In genomic region chr12:108663324-108664015, GRCh38 we compare ENCODE assay signal across 13 cellular contexts. TPM values are rescaled to one million over a fixed set of nuclear protein-coding genes. Genes with fewer than 3 reads are reported as not detected.
DNase-seq lines count a peak whose midpoint lies in the region; ATAC-seq and TF ChIP-seq lines count a peak whose summit lies in the region.
"Had no signal": no experiment of that assay in that cellular context is flagged by ENCODE, and none has a peak within 500 bp of the region (broad histone marks: within the 10 kb centered on the region; RNA-seq: fewer than 3 reads in every experiment).

No MANE protein-coding gene starts in this region.

- no peaks in the 10 kb centered on the region for H3K9me3 ChIP-seq in CD4-positive, alpha-beta T cell (ENCODE audit: control insufficient read depth, low read length)
- no peaks in the 10 kb centered on the region for H3K9me3 ChIP-seq in psoas muscle

- H3K4me1 Mint-ChIP-seq in CD4-positive, alpha-beta T cell (ENCODE audit: low read depth), result peaks cover 7% of the 10 kb centered on the region
- H3K4me1 Mint-ChIP-seq in dendritic cell treated with granulocyte-macrophage colony-stimulating factor and Interleukin-4, amounts not matched to agents 40 ng/mL and 50 ng/mL, for 4 days (ENCODE audit: low read depth), result peaks cover 44% of the 10 kb centered on the region
- peaks cover 24% of the 10 kb centered on the region for H3K4me1 Mint-ChIP-seq in activated T-helper 2 cell treated with anti-CD3 and anti-CD28 coated beads, Interferon-gamma antibody, Interleukin-2, Interleukin-4, amounts not matched to agents 10 μg/mL and 5 μg/mL and 100 μg/mL, durations not matched to agents 14 hours and 24 hours and 36 hours (ENCODE audit: low read depth)

- H3K27me3 ChIP-seq in CD4-positive, alpha-beta T cell (ENCODE audit: control insufficient read depth, insufficient read depth, low read length), result no peaks in the 10 kb centered on the region
- H3K27me3 ChIP-seq in HL-60 (ENCODE audit: insufficient read depth, poor library complexity, severe bottlenecking), result no peaks in the 10 kb centered on the region
- H3K27me3 ChIP-seq in psoas muscle (ENCODE audit: insufficient read depth in 3 of 3, low read length in 2 of 3), result no peaks in the 10 kb centered on the region

- H3K4me3 ChIP-seq in HL-60 (replicated peaks; ENCODE audit: insufficient read depth, low read length) (no peak overlapping the region), psoas muscle (no peak overlapping the region)

- POLR2A ChIA-PET in CD4-positive, alpha-beta T cell (lab: Charles Lee), result interaction anchor here (1.0 to 2.5 kb wide), 4 partner anchors 17 to 430 kb away, joined by 4 to 18 read pairs (median 10); partner anchors contain the start of genes ALKBH2 and SELPLG

- H3K9me3 Mint-ChIP-seq in CD4-positive, alpha-beta T cell, result no peaks in the 10 kb centered on the region
- H3K9me3 Mint-ChIP-seq in dendritic cell treated with granulocyte-macrophage colony-stimulating factor and Interleukin-4, amounts not matched to agents 40 ng/mL and 50 ng/mL, for 4 days, result no peaks in the 10 kb centered on the region
- no peaks in the 10 kb centered on the region for H3K9me3 Mint-ChIP-seq in activated T-helper 2 cell treated with anti-CD3 and anti-CD28 coated beads, Interferon-gamma antibody, Interleukin-2, Interleukin-4, amounts not matched to agents 10 μg/mL and 5 μg/mL and 100 μg/mL, durations not matched to agents 14 hours and 24 hours and 36 hours

- no peak overlapping the region for H3K27ac ChIP-seq in CD4-positive, alpha-beta T cell (ENCODE audit: low read depth, low read length)
- H3K27ac ChIP-seq in HL-60 (replicated peaks) (peak overlapping the region; percentile 62), psoas muscle (peak overlapping the region; percentile 86)

- no peak for TF ChIP-seq CTCF in CD4-positive, alpha-beta T cell (IDR thresholded peaks at IDR 0.05)
- TF ChIP-seq CTCF in HL-60 (IDR thresholded peaks at IDR 0.05; ENCODE audit: insufficient read depth, low read length) (no peak), psoas muscle (IDR thresholded peaks at IDR 0.05) (no peak)

- H3K4me3 Mint-ChIP-seq in CD4-positive, alpha-beta T cell, result no peak overlapping the region
- no peak overlapping the region for H3K4me3 Mint-ChIP-seq in dendritic cell treated with granulocyte-macrophage colony-stimulating factor and Interleukin-4, amounts not matched to agents 40 ng/mL and 50 ng/mL, for 4 days
- H3K4me3 Mint-ChIP-seq in activated T-helper 2 cell treated with anti-CD3 and anti-CD28 coated beads, Interferon-gamma antibody, Interleukin-2, Interleukin-4, amounts not matched to agents 10 μg/mL and 5 μg/mL and 100 μg/mL, durations not matched to agents 14 hours and 24 hours and 36 hours (ENCODE audit: low read depth), result no peak overlapping the region

- ATAC-seq in CD4-positive, alpha-beta T cell (ENCODE audit: poor library complexity), result no peak
- ATAC-seq in psoas muscle, result no peak
- no peak for ATAC-seq in GM18519 (IDR thresholded peaks at IDR 0.05; ENCODE audit: low FRiP score, unreplicated experiment)

- CTCF ChIA-PET in CD4-positive, alpha-beta T cell (lab: Charles Lee), result interaction anchor here (1.6 to 10.9 kb wide), 8 partner anchors 10 to 139 kb away, joined by 5 to 129 read pairs (median 8); partner anchors contain the start of gene SELPLG

- H3K27me3 Mint-ChIP-seq in CD4-positive, alpha-beta T cell, result no peaks in the 10 kb centered on the region
- H3K27me3 Mint-ChIP-seq in dendritic cell treated with granulocyte-macrophage colony-stimulating factor and Interleukin-4, amounts not matched to agents 40 ng/mL and 50 ng/mL, for 4 days, result no peaks in the 10 kb centered on the region
- H3K27me3 Mint-ChIP-seq in activated T-helper 2 cell treated with anti-CD3 and anti-CD28 coated beads, Interferon-gamma antibody, Interleukin-2, Interleukin-4, amounts not matched to agents 10 μg/mL and 5 μg/mL and 100 μg/mL, durations not matched to agents 14 hours and 24 hours and 36 hours (ENCODE audit: low read depth), result no peaks in the 10 kb centered on the region

- peaks cover 8 to 33% of the 10 kb centered on the region in 2 donors for H3K36me3 ChIP-seq in psoas muscle (ENCODE audit: insufficient read depth in 1 of 2, low read depth in 1 of 2)

- no peak for DNase-seq in CD4-positive, alpha-beta T cell
- DNase-seq in HL-60 (ENCODE audit: low read depth in 1 of 2, low spot score in 1 of 2) (no peak), psoas muscle (no peak), NOMO-1 treated with DMSO at 0.1 percent for 48 hours (lab: John Stamatoyannopoulos, UW; ENCODE audit: unreplicated experiment) (no peak), NCI-H69 (lab: John Stamatoyannopoulos, UW) (no peak)
- no peak for DNase-seq in activated T-helper 2 cell treated with anti-CD3 and anti-CD28 coated beads, Interferon-gamma antibody, Interleukin-2, Interleukin-4, amounts not matched to agents 10 μg/mL and 5 μg/mL and 100 μg/mL, durations not matched to agents 14 hours and 24 hours and 36 hours (ENCODE audit: low spot score)
- DNase-seq: activated CD8-positive, alpha-beta memory T cell treated with anti-CD3 and anti-CD28 coated beads, Interleukin-2, amount 50 U/mL, for 48 hours; cortex of kidney; DND-41; H7; NCI-H2029 treated with DMSO at 0.1 percent for 48 hours had no signal

- intact Hi-C loops in CD4-positive, alpha-beta T cell (cut with DNase I, micrococcal nuclease), result loop anchor here (1.0 to 2.0 kb wide), 5 partner anchors 31 to 430 kb away; partner anchors contain the start of genes ALKBH2 (in 1 of the 2) and SELPLG (in 1 of the 2)
- intact Hi-C loops in dendritic cell treated with granulocyte-macrophage colony-stimulating factor and Interleukin-4, amounts not matched to agents 40 ng/mL and 50 ng/mL, for 4 days (cut with micrococcal nuclease), result loop anchor here (2.0 to 10.0 kb wide), 2 partner anchors 25 to 431 kb away; partner anchors contain the start of genes ALKBH2 and UNG
- intact Hi-C loops in psoas muscle (cut with DNase I), result loop anchor here (1.0 to 10.0 kb wide), 4 partner anchors 67 to 431 kb away; partner anchors contain the start of genes ALKBH2 (in 1 of the 2), CORO1C (in 1 of the 2) and UNG (in 1 of the 2)
- intact Hi-C loops in activated T-helper 2 cell treated with anti-CD3 and anti-CD28 coated beads, Interferon-gamma antibody, Interleukin-2, Interleukin-4, amounts not matched to agents 10 μg/mL and 5 μg/mL and 100 μg/mL, durations not matched to agents 14 hours and 24 hours and 36 hours (cut with micrococcal nuclease), result loop anchor here (1.0 to 2.0 kb wide), 7 partner anchors 13 to 288 kb away; partner anchors contain the start of gene CORO1C

- H3K36me3 Mint-ChIP-seq in CD4-positive, alpha-beta T cell (ENCODE audit: low read depth), result no peaks in the 10 kb centered on the region
- H3K36me3 Mint-ChIP-seq in dendritic cell treated with granulocyte-macrophage colony-stimulating factor and Interleukin-4, amounts not matched to agents 40 ng/mL and 50 ng/mL, for 4 days (ENCODE audit: low read depth), result peaks cover 42% of the 10 kb centered on the region
- H3K36me3 Mint-ChIP-seq in activated T-helper 2 cell treated with anti-CD3 and anti-CD28 coated beads, Interferon-gamma antibody, Interleukin-2, Interleukin-4, amounts not matched to agents 10 μg/mL and 5 μg/mL and 100 μg/mL, durations not matched to agents 14 hours and 24 hours and 36 hours (ENCODE audit: low read depth), result peaks cover 18% of the 10 kb centered on the region

- WGBS in psoas muscle, 3 donors, result 94 to 99% (median 96%) methylated on average over 4 of the region's 4 CpGs

- peak overlapping the region; percentile 72 for H3K27ac Mint-ChIP-seq in CD4-positive, alpha-beta T cell
- peak overlapping the region; percentile 82 for H3K27ac Mint-ChIP-seq in dendritic cell treated with granulocyte-macrophage colony-stimulating factor and Interleukin-4, amounts not matched to agents 40 ng/mL and 50 ng/mL, for 4 days
- no peak overlapping the region for H3K27ac Mint-ChIP-seq in activated T-helper 2 cell treated with anti-CD3 and anti-CD28 coated beads, Interferon-gamma antibody, Interleukin-2, Interleukin-4, amounts not matched to agents 10 μg/mL and 5 μg/mL and 100 μg/mL, durations not matched to agents 14 hours and 24 hours and 36 hours

- peaks cover 46% of the 10 kb centered on the region for H3K4me1 ChIP-seq in psoas muscle

RNA-seq across cellular contexts. Expression of gene SELPLG, which starts 29.8 kb away (rescaled TPM):
- 10 to 100 TPM; 25.7 to 27.8 TPM for total RNA-seq in CD4-positive, alpha-beta T cell
- total RNA-seq in psoas muscle, result 1 to 10 TPM; 1.5 to 2.3 (median 1.8) TPM
- polyA plus RNA-seq in psoas muscle, result 1 to 10 TPM in 2 of 3 donors, under 1 TPM in 1; 0.62 to 3.8 (median 1.2) TPM
- total RNA-seq in activated T-helper 2 cell treated with anti-CD3 and anti-CD28 coated beads, Interferon-gamma antibody, Interleukin-2, Interleukin-4, amounts not matched to agents 10 μg/mL and 5 μg/mL and 100 μg/mL, durations not matched to agents 14 hours and 24 hours and 36 hours, result 52.1 and 55.6 TPM in 2 replicates

Comparison
In these comparisons a context has a peak if more than half of its experiments do, and no peak if none do; other contexts are left out.
1. RNA of gene SELPLG, which starts 29.8 kb away (total RNA-seq): 52.1 to 55.6 TPM in activated T-helper 2 cell treated with anti-CD3 and anti-CD28 coated beads, Interferon-gamma antibody, Interleukin-2, Interleukin-4, amounts not matched to agents 10 μg/mL and 5 μg/mL and 100 μg/mL, durations not matched to agents 14 hours and 24 hours and 36 hours and 25.7 to 27.8 TPM in CD4-positive, alpha-beta T cell; 1.5 to 2.3 TPM in psoas muscle; every median in the first group is over 4 times any median in the second.